In genomic region chr1:109067883-109068282, GRCh38 we compare ENCODE assay signal across 35 cellular contexts.
"Had no signal": no experiment of that assay in that cellular context is flagged by ENCODE, and none has a peak within 500 bp of the region (broad histone marks: within the 10 kb centered on the region; RNA-seq: fewer than 3 reads in every experiment).

No MANE protein-coding gene starts in this region.

- DNase-seq: activated B cell treated with CpG ODN at 0.5 μM for 24 hours; activated CD4-positive, alpha-beta memory T cell treated with anti-CD3 and anti-CD28 coated beads for 36 hours; activated CD4-positive, alpha-beta T cell treated with anti-CD3 and anti-CD28 coated beads for 4 hours; activated CD4-positive, alpha-beta T cell treated with anti-CD3 and anti-CD28 coated beads, Interleukin-2, amount 10 ng/mL, durations not matched to agents 24 days and 14 days; activated CD4-positive, alpha-beta T cell treated with anti-CD3 and anti-CD28 coated beads, Interleukin-2, amount 50 U/mL, for 1 hour; activated CD4-positive, alpha-beta T cell treated with anti-CD3 and anti-CD28 coated beads, Interleukin-2, amount 50 U/mL, for 4 hours; activated CD4-positive, CD25-positive, alpha-beta regulatory T cell treated with anti-CD3 and anti-CD28 coated beads, Interleukin-2, amount 50 U/mL, for 72 hours; activated CD8-positive, alpha-beta memory T cell treated with anti-CD3 and anti-CD28 coated beads, Interleukin-2, amount 50 U/mL, for 4 hours; activated CD8-positive, alpha-beta T cell treated with anti-CD3 and anti-CD28 coated beads for 36 hours; activated effector memory CD4-positive, alpha-beta T cell treated with anti-CD3 and anti-CD28 coated beads, Interleukin-2, amount 50 U/mL, for 16 hours; activated gamma-delta T cell treated with Interleukin-2 at 50 U/mL for 16 hours; activated naive CD4-positive, alpha-beta T cell; activated naive CD4-positive, alpha-beta T cell treated with anti-CD3 and anti-CD28 coated beads for 36 hours; activated naive CD4-positive, alpha-beta T cell treated with anti-CD3 and anti-CD28 coated beads, Interleukin-2, amount 50 U/mL, for 16 hours; activated naive CD8-positive, alpha-beta T cell treated with anti-CD3 and anti-CD28 coated beads for 36 hours; activated T-cell treated with anti-CD3 and anti-CD28 coated beads for 4 hours; activated T-cell treated with anti-CD3 and anti-CD28 coated beads, Interleukin-2, amount 50 U/mL, for 1 hour; activated T-cell treated with anti-CD3 and anti-CD28 coated beads, Interleukin-2, amount 50 U/mL, for 4 hours; activated T-cell treated with anti-CD3 and anti-CD28 coated beads, Interleukin-2, amount 50 U/mL, for 72 hours; amniotic stem cell; aorta; body of pancreas; brain microvascular endothelial cell; central memory CD4-positive, alpha-beta T cell; T-helper 1 cell; T-helper 2 cell; T-helper 9 cell had no signal

- H3K4me3 ChIP-seq: adrenal gland, body of pancreas, breast epithelium had no signal

- H3K27me3 ChIP-seq: adrenal gland, body of pancreas, brain microvascular endothelial cell, breast epithelium had no signal

- H3K4me3 Mint-ChIP-seq: activated B cell treated with CpG ODN at 0.5 μM for 24 hours; activated CD4-positive, alpha-beta memory T cell treated with anti-CD3 and anti-CD28 coated beads for 36 hours; activated CD4-positive, alpha-beta T cell treated with anti-CD3 and anti-CD28 coated beads, Interleukin-2, amount 10 ng/mL, durations not matched to agents 24 days and 14 days; activated CD8-positive, alpha-beta T cell treated with anti-CD3 and anti-CD28 coated beads for 36 hours; activated naive CD4-positive, alpha-beta T cell treated with anti-CD3 and anti-CD28 coated beads for 36 hours; activated naive CD8-positive, alpha-beta T cell treated with anti-CD3 and anti-CD28 coated beads for 36 hours; activated T-cell treated with anti-CD3 and anti-CD28 coated beads, Interleukin-2, amount 50 U/mL, for 4 hours; activated T-cell treated with anti-CD3 and anti-CD28 coated beads, Interleukin-2, amount 50 U/mL, for 72 hours; activated T-helper 1 cell treated with anti-CD3 and anti-CD28 coated beads, Interleukin-12 subunit alpha, Interleukin-12 subunit beta, Interleukin-2, Interleukin-4 antibody, amounts not matched to agents 30 ng/mL and 10 ng/mL and 1 ng/mL, durations not matched to agents 14 hours and 24 hours and 36 hours; activated T-helper 17 cell treated with anti-CD3 and anti-CD28 coated beads, Interleukin-2, amount 50 U/mL, for 72 hours; T-helper 1 cell treated with Interleukin-12 subunit alpha and Interleukin-12 subunit beta and Interleukin-4 antibody, amounts not matched to agents 30 μg/mL and 1 μg/mL, for 36 hours; T-helper 2 cell treated with Interferon-gamma antibody and Interleukin-4, amounts not matched to agents 5 μg/mL and 100 μg/mL, for 36 hours had no signal

- H3K27ac ChIP-seq: adrenal gland, body of pancreas, brain microvascular endothelial cell, breast epithelium, VCaP had no signal

- H3K27ac Mint-ChIP-seq: activated B cell treated with CpG ODN at 0.5 μM for 24 hours; activated CD4-positive, alpha-beta memory T cell treated with anti-CD3 and anti-CD28 coated beads for 36 hours; activated CD4-positive, alpha-beta T cell treated with anti-CD3 and anti-CD28 coated beads, Interleukin-2, amount 10 ng/mL, durations not matched to agents 24 days and 14 days; activated CD8-positive, alpha-beta T cell treated with anti-CD3 and anti-CD28 coated beads for 36 hours; activated naive CD4-positive, alpha-beta T cell treated with anti-CD3 and anti-CD28 coated beads for 36 hours; activated naive CD8-positive, alpha-beta T cell treated with anti-CD3 and anti-CD28 coated beads for 36 hours; activated T-cell treated with anti-CD3 and anti-CD28 coated beads, Interleukin-2, amount 50 U/mL, for 72 hours; activated T-helper 1 cell treated with anti-CD3 and anti-CD28 coated beads, Interleukin-12 subunit alpha, Interleukin-12 subunit beta, Interleukin-2, Interleukin-4 antibody, amounts not matched to agents 30 ng/mL and 10 ng/mL and 1 ng/mL, durations not matched to agents 14 hours and 24 hours and 36 hours; activated T-helper 17 cell treated with anti-CD3 and anti-CD28 coated beads, Interleukin-2, amount 50 U/mL, for 72 hours; T-helper 1 cell treated with Interleukin-12 subunit alpha and Interleukin-12 subunit beta and Interleukin-4 antibody, amounts not matched to agents 30 μg/mL and 1 μg/mL, for 36 hours; T-helper 2 cell treated with Interferon-gamma antibody and Interleukin-4, amounts not matched to agents 5 μg/mL and 100 μg/mL, for 36 hours had no signal

- H3K27me3 Mint-ChIP-seq: activated B cell treated with CpG ODN at 0.5 μM for 24 hours; activated CD4-positive, alpha-beta memory T cell treated with anti-CD3 and anti-CD28 coated beads for 36 hours; activated CD4-positive, alpha-beta T cell treated with anti-CD3 and anti-CD28 coated beads, Interleukin-2, amount 10 ng/mL, durations not matched to agents 24 days and 14 days; activated CD8-positive, alpha-beta T cell treated with anti-CD3 and anti-CD28 coated beads for 36 hours; activated naive CD8-positive, alpha-beta T cell treated with anti-CD3 and anti-CD28 coated beads for 36 hours; activated T-helper 17 cell treated with anti-CD3 and anti-CD28 coated beads, Interleukin-2, amount 50 U/mL, for 72 hours had no signal

- H3K4me1 ChIP-seq: adrenal gland, body of pancreas, breast epithelium had no signal

- H3K36me3 ChIP-seq: breast epithelium had no signal

- ATAC-seq: activated CD8-positive, alpha-beta T cell treated with anti-CD3 and anti-CD28 coated beads for 36 hours; activated naive CD4-positive, alpha-beta T cell treated with anti-CD3 and anti-CD28 coated beads, Interleukin-2, amount 50 U/mL, for 72 hours; activated T-cell treated with anti-CD3 and anti-CD28 coated beads, Interleukin-2, amount 50 U/mL, for 4 hours; activated T-cell treated with anti-CD3 and anti-CD28 coated beads, Interleukin-2, amount 50 U/mL, for 72 hours; activated T-helper 17 cell treated with anti-CD3 and anti-CD28 coated beads, Interleukin-2, amount 50 U/mL, for 72 hours; body of pancreas had no signal

- H3K9me3 Mint-ChIP-seq: activated B cell treated with CpG ODN at 0.5 μM for 24 hours; activated CD4-positive, alpha-beta memory T cell treated with anti-CD3 and anti-CD28 coated beads for 36 hours; activated CD4-positive, alpha-beta T cell treated with anti-CD3 and anti-CD28 coated beads, Interleukin-2, amount 10 ng/mL, durations not matched to agents 24 days and 14 days; activated CD8-positive, alpha-beta T cell treated with anti-CD3 and anti-CD28 coated beads for 36 hours; activated naive CD4-positive, alpha-beta T cell treated with anti-CD3 and anti-CD28 coated beads for 36 hours; activated naive CD4-positive, alpha-beta T cell treated with anti-CD3 and anti-CD28 coated beads, Interleukin-2, amount 50 U/mL, for 72 hours; activated naive CD8-positive, alpha-beta T cell treated with anti-CD3 and anti-CD28 coated beads for 36 hours; activated T-cell treated with anti-CD3 and anti-CD28 coated beads, Interleukin-2, amount 50 U/mL, for 4 hours; activated T-cell treated with anti-CD3 and anti-CD28 coated beads, Interleukin-2, amount 50 U/mL, for 72 hours; activated T-helper 1 cell treated with anti-CD3 and anti-CD28 coated beads, Interleukin-12 subunit alpha, Interleukin-12 subunit beta, Interleukin-2, Interleukin-4 antibody, amounts not matched to agents 30 ng/mL and 10 ng/mL and 1 ng/mL, durations not matched to agents 14 hours and 24 hours and 36 hours; activated T-helper 17 cell treated with anti-CD3 and anti-CD28 coated beads, Interleukin-2, amount 50 U/mL, for 72 hours; T-helper 1 cell treated with Interleukin-12 subunit alpha and Interleukin-12 subunit beta and Interleukin-4 antibody, amounts not matched to agents 30 μg/mL and 1 μg/mL, for 36 hours; T-helper 2 cell treated with Interferon-gamma antibody and Interleukin-4, amounts not matched to agents 5 μg/mL and 100 μg/mL, for 36 hours had no signal

- H3K9me3 ChIP-seq: adrenal gland, body of pancreas, breast epithelium had no signal

- H3K36me3 Mint-ChIP-seq: activated naive CD4-positive, alpha-beta T cell treated with anti-CD3 and anti-CD28 coated beads, Interleukin-2, amount 50 U/mL, for 72 hours had no signal

- H3K4me1 Mint-ChIP-seq: activated B cell treated with CpG ODN at 0.5 μM for 24 hours; activated T-helper 17 cell treated with anti-CD3 and anti-CD28 coated beads, Interleukin-2, amount 50 U/mL, for 72 hours had no signal
